Comparison of ENCODE assay signal across 8 cellular contexts in the genomic region with DNA sequence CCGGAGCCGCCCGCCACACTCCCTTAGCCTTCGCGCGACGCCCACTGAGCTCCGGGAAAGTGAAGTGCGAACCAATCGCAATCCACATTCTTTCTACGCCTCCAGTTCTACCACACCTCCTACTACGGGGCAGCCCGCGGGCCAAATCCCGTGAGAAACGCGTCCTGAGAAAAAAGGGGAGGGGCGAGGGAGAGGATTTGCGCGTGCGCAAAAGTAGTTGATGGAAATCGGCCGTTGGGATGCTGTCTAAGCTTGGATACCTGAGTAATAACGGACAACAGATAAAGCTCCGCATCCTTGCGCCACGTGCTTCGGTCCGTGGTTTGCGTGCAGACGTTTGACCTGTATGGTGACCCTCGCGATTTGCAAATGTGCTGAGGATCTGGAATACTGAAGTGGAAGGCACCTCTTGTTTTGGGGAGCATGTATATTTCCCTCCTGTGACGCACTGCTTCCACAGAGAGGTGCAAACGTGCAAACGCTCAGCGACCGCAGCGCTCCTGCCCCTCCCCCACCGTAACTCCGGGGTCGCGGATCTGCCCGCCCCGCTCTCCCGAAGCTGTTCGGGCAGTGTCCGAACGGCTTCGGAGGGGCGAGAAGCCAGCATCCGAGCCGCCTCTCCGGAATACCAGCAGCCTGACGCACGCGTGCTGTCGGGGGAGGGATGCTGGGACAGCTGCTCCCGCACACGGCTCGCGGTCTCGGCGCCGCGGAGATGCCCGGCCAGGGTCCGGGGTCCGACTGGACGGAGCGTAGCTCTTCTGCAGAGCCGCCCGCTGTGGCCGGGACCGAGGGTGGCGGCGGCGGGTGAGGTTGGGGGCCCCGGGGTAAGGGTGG. TPM values are rescaled to one million over a fixed set of nuclear protein-coding genes. Genes with fewer than 3 reads are reported as not detected.
DNase-seq lines count a peak whose midpoint lies in the region; ATAC-seq and TF ChIP-seq lines count a peak whose summit lies in the region.

A gene with protein sequence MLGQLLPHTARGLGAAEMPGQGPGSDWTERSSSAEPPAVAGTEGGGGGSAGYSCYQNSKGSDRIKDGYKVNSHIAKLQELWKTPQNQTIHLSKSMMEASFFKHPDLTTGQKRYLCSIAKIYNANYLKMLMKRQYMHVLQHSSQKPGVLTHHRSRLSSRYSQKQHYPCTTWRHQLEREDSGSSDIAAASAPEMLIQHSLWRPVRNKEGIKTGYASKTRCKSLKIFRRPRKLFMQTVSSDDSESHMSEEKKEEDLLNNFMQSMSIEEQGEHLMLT (plus strand): TSS at position 634 of the 837 bp plus-strand sequence. CDS start 31 bp downstream, at position 665.
A gene (minus strand): TSS at position 46 of the 837 bp plus-strand sequence. CDS start 54 bp downstream, outside the sequence.

- peak within 1 kb of the TSS; percentile 94 for H3K4me3 Mint-ChIP-seq in activated T-cell treated with anti-CD3 and anti-CD28 coated beads, Interleukin-2, amount 50 U/mL, for 24 hours

- no peaks in the 10 kb centered on the region for H3K9me3 Mint-ChIP-seq in activated T-cell treated with anti-CD3 and anti-CD28 coated beads, Interleukin-2, amount 50 U/mL, for 24 hours

- peak; percentile 64 for ATAC-seq in GM21717 (IDR thresholded peaks at IDR 0.05; ENCODE audit: unreplicated experiment)

- peaks cover 66% of the 10 kb centered on the region for H3K36me3 Mint-ChIP-seq in activated T-cell treated with anti-CD3 and anti-CD28 coated beads, Interleukin-2, amount 50 U/mL, for 24 hours (ENCODE audit: low read depth)

- in situ Hi-C loops in KBM-7 (cut with MboI; ENCODE audit: low pct_unique_long_range_greater_than_20kb, low sequenced_read_pairs) = no loop called here

- H3K4me3 ChIP-seq in mucosa of rectum (ENCODE audit: low read length in 2 of 2) = peak within 1 kb of the TSS; percentile 90 to 99

- H3K27me3 Mint-ChIP-seq in activated T-cell treated with anti-CD3 and anti-CD28 coated beads, Interleukin-2, amount 50 U/mL, for 24 hours = no peaks in the 10 kb centered on the region

- peaks cover 46% of the 10 kb centered on the region for H3K4me1 Mint-ChIP-seq in activated T-cell treated with anti-CD3 and anti-CD28 coated beads, Interleukin-2, amount 50 U/mL, for 24 hours (ENCODE audit: low read depth)

- H3K27ac ChIP-seq in mucosa of rectum (ENCODE audit: low read depth in 2 of 2, low read length in 2 of 2) = peak within 1 kb of the TSS; percentile 71 to 91

- peaks cover 16 to 21% of the 10 kb centered on the region in 2 donors for H3K4me1 ChIP-seq in mucosa of rectum (ENCODE audit: control insufficient read depth in 2 of 2, insufficient read depth in 2 of 2, low read length in 2 of 2)

- DNase-seq in DMS153 treated with DMSO at 0.1 percent for 48 hours (lab: John Stamatoyannopoulos, UW; ENCODE audit: unreplicated experiment) = peak; percentile 95
- DNase-seq in KBM-7 = peak; percentile 99
- peak; percentile 95 for DNase-seq in activated T-cell treated with anti-CD3 and anti-CD28 coated beads, Interleukin-2, amount 50 U/mL, for 24 hours
- peak; percentile 98 for DNase-seq in erythroblast (lab: John Stamatoyannopoulos, UW)
- peak; percentile 96 for DNase-seq in stimulated activated CD8-positive, alpha-beta memory T cell treated with anti-CD3 and anti-CD28 coated beads, Interleukin-4, amount 100 ng/mL, for 48 hours

- peak within 1 kb of the TSS; percentile 82 to 86 for H3K9ac ChIP-seq in mucosa of rectum (ENCODE audit: low read depth in 1 of 2, low read length in 2 of 2)

- H3K27me3 ChIP-seq in mucosa of rectum (ENCODE audit: control insufficient read depth in 2 of 2, insufficient read depth in 2 of 2, low read length in 2 of 2) = no peaks in the 10 kb centered on the region

- peaks cover 10% of the 10 kb centered on the region in 2 donors for H3K36me3 ChIP-seq in mucosa of rectum (ENCODE audit: control insufficient read depth in 2 of 2, insufficient read depth in 2 of 2, low read length in 2 of 2)

- peak; percentile 92 for TF ChIP-seq POLR2A in erythroblast (IDR thresholded peaks at IDR 0.05; ENCODE audit: low read length)

- peak within 1 kb of the TSS; percentile 96 for H3K27ac Mint-ChIP-seq in activated T-cell treated with anti-CD3 and anti-CD28 coated beads, Interleukin-2, amount 50 U/mL, for 24 hours

- no peaks in the 10 kb centered on the region for H3K9me3 ChIP-seq in mucosa of rectum (ENCODE audit: control insufficient read depth in 2 of 2, low read length in 2 of 2)

TF ChIP-seq in PFSK-1, 5 proteins besides CTCF, POLR2A, EP300 and RAD21:
- TF ChIP-seq FOXP2 (optimal IDR thresholded peaks at IDR 0.05; ENCODE audit: borderline replicate concordance, extremely low read depth, extremely low read length, insufficient read depth) (peak; percentile 76), POLR2AphosphoS5 (IDR thresholded peaks at IDR 0.05; ENCODE audit: low read depth, low read length) (peak; percentile 96), SIN3A (IDR thresholded peaks at IDR 0.05; ENCODE audit: borderline replicate concordance, insufficient read depth, low read length) (0 out of 2 replicates have a peak, but pooled peaks have one; percentile 10), TAF1 (IDR thresholded peaks at IDR 0.05; ENCODE audit: borderline replicate concordance, insufficient read depth, low read length) (peak; percentile 85)
- TF ChIP-seq, protein P1, sequence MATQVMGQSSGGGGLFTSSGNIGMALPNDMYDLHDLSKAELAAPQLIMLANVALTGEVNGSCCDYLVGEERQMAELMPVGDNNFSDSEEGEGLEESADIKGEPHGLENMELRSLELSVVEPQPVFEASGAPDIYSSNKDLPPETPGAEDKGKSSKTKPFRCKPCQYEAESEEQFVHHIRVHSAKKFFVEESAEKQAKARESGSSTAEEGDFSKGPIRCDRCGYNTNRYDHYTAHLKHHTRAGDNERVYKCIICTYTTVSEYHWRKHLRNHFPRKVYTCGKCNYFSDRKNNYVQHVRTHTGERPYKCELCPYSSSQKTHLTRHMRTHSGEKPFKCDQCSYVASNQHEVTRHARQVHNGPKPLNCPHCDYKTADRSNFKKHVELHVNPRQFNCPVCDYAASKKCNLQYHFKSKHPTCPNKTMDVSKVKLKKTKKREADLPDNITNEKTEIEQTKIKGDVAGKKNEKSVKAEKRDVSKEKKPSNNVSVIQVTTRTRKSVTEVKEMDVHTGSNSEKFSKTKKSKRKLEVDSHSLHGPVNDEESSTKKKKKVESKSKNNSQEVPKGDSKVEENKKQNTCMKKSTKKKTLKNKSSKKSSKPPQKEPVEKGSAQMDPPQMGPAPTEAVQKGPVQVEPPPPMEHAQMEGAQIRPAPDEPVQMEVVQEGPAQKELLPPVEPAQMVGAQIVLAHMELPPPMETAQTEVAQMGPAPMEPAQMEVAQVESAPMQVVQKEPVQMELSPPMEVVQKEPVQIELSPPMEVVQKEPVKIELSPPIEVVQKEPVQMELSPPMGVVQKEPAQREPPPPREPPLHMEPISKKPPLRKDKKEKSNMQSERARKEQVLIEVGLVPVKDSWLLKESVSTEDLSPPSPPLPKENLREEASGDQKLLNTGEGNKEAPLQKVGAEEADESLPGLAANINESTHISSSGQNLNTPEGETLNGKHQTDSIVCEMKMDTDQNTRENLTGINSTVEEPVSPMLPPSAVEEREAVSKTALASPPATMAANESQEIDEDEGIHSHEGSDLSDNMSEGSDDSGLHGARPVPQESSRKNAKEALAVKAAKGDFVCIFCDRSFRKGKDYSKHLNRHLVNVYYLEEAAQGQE (IDR thresholded peaks at IDR 0.05; ENCODE audit: insufficient read depth in 1 of 2, low read depth in 2 of 2, low read length in 2 of 2) = peak; percentile 25 to 31; a peak in 3 of 4 replicates

RNA-seq across cellular contexts. Expression of the first gene that starts in this region (rescaled TPM):
- 30.9 TPM for polyA plus RNA-seq in PFSK-1 (2012; ENCODE audit: insufficient read length, low read depth)

RNA-seq across cellular contexts. Expression of the second gene that starts in this region (rescaled TPM):
- 35.5 TPM for polyA plus RNA-seq in PFSK-1 (2012; ENCODE audit: insufficient read length, low read depth)

Comparison
In these comparisons a context has a peak if more than half of its experiments do, and no peak if none do; other contexts are left out.
1. Peak in every context shown above with its lines: DNase-seq, ATAC-seq, H3K4me3 ChIP-seq and H3K27ac ChIP-seq.